18 cellular contexts compared by ENCODE assay signal in the genomic region with DNA sequence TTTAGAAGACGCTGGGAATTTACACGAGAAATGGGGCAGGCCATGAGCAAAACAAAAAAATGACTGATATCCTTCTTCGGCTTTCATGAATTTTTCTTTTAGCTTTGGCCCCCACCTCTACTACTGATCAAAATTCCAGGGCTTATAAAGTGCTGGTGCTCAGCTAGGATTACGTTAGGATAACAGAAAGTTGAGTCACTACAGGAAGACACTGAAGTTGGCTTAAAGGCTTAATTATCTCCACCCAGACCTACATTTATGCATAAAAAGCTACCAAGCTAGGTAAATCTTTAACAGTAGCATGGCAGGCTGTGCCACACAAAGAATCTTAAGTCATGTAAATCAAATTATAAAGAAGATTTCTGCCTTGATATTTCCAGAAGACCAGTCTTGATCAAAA.
"Had no signal": no experiment of that assay in that cellular context is flagged by ENCODE, and none has a peak within 500 bp of the region (broad histone marks: within the 10 kb centered on the region; RNA-seq: fewer than 3 reads in every experiment).

No MANE protein-coding gene starts in this region.

- DNase-seq: activated CD4-positive, alpha-beta T cell treated with anti-CD3 and anti-CD28 coated beads, Interleukin-2, amount 50 U/mL, for 1 hour; activated naive CD4-positive, alpha-beta T cell treated with anti-CD3 and anti-CD28 coated beads for 36 hours; activated naive CD8-positive, alpha-beta T cell treated with anti-CD3 and anti-CD28 coated beads, Interleukin-2, amount 50 U/mL, for 24 hours; dermis blood vessel endothelial cell; erythroblast; hippocampal formation; lower lobe of right lung; midbrain; psoas muscle; right lobe of liver; spleen; stimulated activated naive CD8-positive, alpha-beta T cell treated with anti-CD3 and anti-CD28 coated beads, Interleukin-15, amount 100 ng/mL, for 72 hours; SW 1271; upper lobe of left lung had no signal

- H3K27me3 ChIP-seq: ascending aorta, right lobe of liver, spleen, upper lobe of left lung had no signal

- H3K27ac Mint-ChIP-seq: activated naive CD4-positive, alpha-beta T cell treated with anti-CD3 and anti-CD28 coated beads for 36 hours; activated naive CD8-positive, alpha-beta T cell treated with anti-CD3 and anti-CD28 coated beads, Interleukin-2, amount 50 U/mL, for 24 hours; activated T-helper 1 cell treated with anti-CD3 and anti-CD28 coated beads, Interleukin-12 subunit alpha, Interleukin-12 subunit beta, Interleukin-2, Interleukin-4 antibody, amounts not matched to agents 30 ng/mL and 10 ng/mL and 1 ng/mL, durations not matched to agents 14 hours and 24 hours and 36 hours; stimulated activated naive CD8-positive, alpha-beta T cell treated with anti-CD3 and anti-CD28 coated beads, Interleukin-15, amount 100 ng/mL, for 72 hours; T-helper 2 cell treated with Interferon-gamma antibody and Interleukin-4, amounts not matched to agents 5 μg/mL and 100 μg/mL, for 36 hours had no signal

- H3K4me1 ChIP-seq: ascending aorta, lower lobe of right lung, psoas muscle, right lobe of liver, spleen, upper lobe of left lung had no signal

- H3K4me3 Mint-ChIP-seq: activated naive CD4-positive, alpha-beta T cell treated with anti-CD3 and anti-CD28 coated beads for 36 hours; activated naive CD8-positive, alpha-beta T cell treated with anti-CD3 and anti-CD28 coated beads, Interleukin-2, amount 50 U/mL, for 24 hours; activated T-helper 1 cell treated with anti-CD3 and anti-CD28 coated beads, Interleukin-12 subunit alpha, Interleukin-12 subunit beta, Interleukin-2, Interleukin-4 antibody, amounts not matched to agents 30 ng/mL and 10 ng/mL and 1 ng/mL, durations not matched to agents 14 hours and 24 hours and 36 hours; stimulated activated naive CD8-positive, alpha-beta T cell treated with anti-CD3 and anti-CD28 coated beads, Interleukin-15, amount 100 ng/mL, for 72 hours; T-helper 2 cell treated with Interferon-gamma antibody and Interleukin-4, amounts not matched to agents 5 μg/mL and 100 μg/mL, for 36 hours had no signal

- H3K4me3 ChIP-seq: ascending aorta, lower lobe of right lung, psoas muscle, right lobe of liver, spleen, upper lobe of left lung had no signal

- H3K9me3 Mint-ChIP-seq: activated naive CD4-positive, alpha-beta T cell treated with anti-CD3 and anti-CD28 coated beads for 36 hours had no signal

- H3K36me3 ChIP-seq: ascending aorta, lower lobe of right lung, right lobe of liver, spleen, upper lobe of left lung had no signal

- ATAC-seq: activated CD4-positive, CD25-positive, alpha-beta regulatory T cell treated with anti-CD3 and anti-CD28 coated beads, Interleukin-2, amount 50 U/mL, for 24 hours; activated naive CD8-positive, alpha-beta T cell treated with anti-CD3 and anti-CD28 coated beads, Interleukin-2, amount 50 U/mL, for 24 hours; lower lobe of right lung; psoas muscle; right lobe of liver; stimulated activated naive CD8-positive, alpha-beta T cell treated with anti-CD3 and anti-CD28 coated beads, Interleukin-15, amount 100 ng/mL, for 72 hours had no signal

- H3K27me3 Mint-ChIP-seq: activated naive CD8-positive, alpha-beta T cell treated with anti-CD3 and anti-CD28 coated beads, Interleukin-2, amount 50 U/mL, for 24 hours; stimulated activated naive CD8-positive, alpha-beta T cell treated with anti-CD3 and anti-CD28 coated beads, Interleukin-15, amount 100 ng/mL, for 72 hours had no signal

- H3K27ac ChIP-seq: ascending aorta, lower lobe of right lung, psoas muscle, right lobe of liver, spleen, upper lobe of left lung had no signal

- H3K9me3 ChIP-seq: ascending aorta, lower lobe of right lung, psoas muscle, right lobe of liver, spleen, upper lobe of left lung had no signal

- H3K4me1 Mint-ChIP-seq: activated naive CD8-positive, alpha-beta T cell treated with anti-CD3 and anti-CD28 coated beads, Interleukin-2, amount 50 U/mL, for 24 hours; stimulated activated naive CD8-positive, alpha-beta T cell treated with anti-CD3 and anti-CD28 coated beads, Interleukin-15, amount 100 ng/mL, for 72 hours had no signal
